24 cellular contexts compared by ENCODE assay signal in genomic region chr1:37714689-37715088, GRCh38. TPM values are rescaled to one million over a fixed set of nuclear protein-coding genes. Genes with fewer than 3 reads are reported as not detected.
DNase-seq lines count a peak whose midpoint lies in the region; ATAC-seq and TF ChIP-seq lines count a peak whose summit lies in the region.
"Had no signal": no experiment of that assay in that cellular context is flagged by ENCODE, and none has a peak within 500 bp of the region (broad histone marks: within the 10 kb centered on the region; RNA-seq: fewer than 3 reads in every experiment).

No MANE protein-coding gene starts in this region.

- no peak overlapping the region for H3K27ac ChIP-seq in Panc1 (ENCODE audit: low read length)
- H3K27ac ChIP-seq in psoas muscle = peak overlapping the region; percentile 36
- H3K27ac ChIP-seq in upper lobe of right lung = no peak overlapping the region
- H3K27ac ChIP-seq: A549; BLaER1 treated with 17β-estradiol and CSF1 and Interleukin-3, amounts not matched to agents 10 nM and 100 nM; GM23248 had no signal

- 30 to 56% (median 35%) methylated on average over 4 of the region's 4 CpGs for WGBS in psoas muscle, 3 donors

- H3K9me3 ChIP-seq in Panc1 (ENCODE audit: control insufficient read depth, insufficient read depth, low read depth, low read length) (no peaks in the 10 kb centered on the region), psoas muscle (no peaks in the 10 kb centered on the region), upper lobe of right lung (no peaks in the 10 kb centered on the region)
- H3K9me3 ChIP-seq: A549; BE2C; BLaER1 treated with 17β-estradiol and CSF1 and Interleukin-3, amounts not matched to agents 10 nM and 100 nM had no signal

- BruUV-seq in Panc1 (replicated peaks; lab: Mats Ljungman, UMichigan) = no TSS peak

- in situ Hi-C loops in Panc1 (cut with HindIII; ENCODE audit: low pct_unique_long_range_greater_than_20kb, low sequenced_read_pairs) = no loop called here

- DNase-seq in Panc1 (ENCODE audit: low read depth, low spot score) (no peak), memory B cell (ENCODE audit: low spot score in 2 of 2) (no peak), psoas muscle (peak in 1 of 2 donors; percentile 75), upper lobe of right lung (peak; percentile 18), nephron progenitor cell (no peak), amniotic stem cell (lab: John Stamatoyannopoulos, UW) (no peak), NAMALWA (ENCODE audit: low spot score) (no peak)
- DNase-seq: 8988T; ACHN; AML-193; BE2C; CD4-positive, alpha-beta T cell; CD8-positive, alpha-beta memory T cell; DMS 273 treated with DMSO at 0.1 percent for 48 hours; DMS79; EL; GDM1; GM23248; H7; HCEC 1CT had no signal

- CTCF ChIA-PET in Panc1 (lab: Charles Lee) = no interaction called here

- no peak overlapping the region for H3K4me3 ChIP-seq in Panc1 (ENCODE audit: low read depth in 2 of 2, low read length in 2 of 2)
- no peak overlapping the region for H3K4me3 ChIP-seq in psoas muscle
- no peak overlapping the region for H3K4me3 ChIP-seq in upper lobe of right lung
- H3K4me3 ChIP-seq: A549; BLaER1 treated with 17β-estradiol and CSF1 and Interleukin-3, amounts not matched to agents 10 nM and 100 nM; GM12878; GM23248 had no signal

- H3K4me3 Mint-ChIP-seq in memory B cell (no peak overlapping the region), nephron progenitor cell (no peak overlapping the region)
- H3K4me3 Mint-ChIP-seq: CD4-positive, alpha-beta T cell; CD8-positive, alpha-beta memory T cell had no signal

- 0 out of 2 replicates have a peak, but pooled peaks have one; percentile 37 for ATAC-seq in Panc1
- ATAC-seq in memory B cell (ENCODE audit: low read depth) = no peak
- peak; percentile 76 to 99 (median 94) for ATAC-seq in psoas muscle
- ATAC-seq in upper lobe of right lung = no peak
- ATAC-seq: GM12878 had no signal

- H3K4me1 Mint-ChIP-seq in memory B cell (no peaks in the 10 kb centered on the region), nephron progenitor cell (no peaks in the 10 kb centered on the region)
- H3K4me1 Mint-ChIP-seq: CD14-positive monocyte; CD8-positive, alpha-beta memory T cell had no signal

- H3K4me1 ChIP-seq in Panc1 (ENCODE audit: control insufficient read depth, insufficient read depth, low read length) = no peaks in the 10 kb centered on the region
- no peaks in the 10 kb centered on the region for H3K4me1 ChIP-seq in psoas muscle
- H3K4me1 ChIP-seq in upper lobe of right lung = no peaks in the 10 kb centered on the region
- H3K4me1 ChIP-seq: A549, BE2C had no signal

- H3K27me3 Mint-ChIP-seq in memory B cell (peaks cover 2% of the 10 kb centered on the region), nephron progenitor cell (ENCODE audit: low read depth, poor library complexity) (peaks cover 13% of the 10 kb centered on the region)
- H3K27me3 Mint-ChIP-seq: CD4-positive, alpha-beta T cell had no signal

- H3K36me3 ChIP-seq in Panc1 (ENCODE audit: control insufficient read depth, insufficient read depth, low read length) (0 out of 2 replicates have a peak, but pooled peaks cover 3% of the 10 kb centered on the region), psoas muscle (ENCODE audit: insufficient read depth in 1 of 2, low read depth in 1 of 2) (no peaks in the 10 kb centered on the region), upper lobe of right lung (no peaks in the 10 kb centered on the region)

- no peaks in the 10 kb centered on the region for H3K9me3 Mint-ChIP-seq in memory B cell
- no peaks in the 10 kb centered on the region for H3K9me3 Mint-ChIP-seq in nephron progenitor cell
- H3K9me3 Mint-ChIP-seq: CD14-positive monocyte; CD4-positive, alpha-beta T cell; CD8-positive, alpha-beta memory T cell had no signal

- no peak for TF ChIP-seq CTCF in Panc1 (IDR thresholded peaks at IDR 0.05)
- no peak for TF ChIP-seq CTCF in psoas muscle (IDR thresholded peaks at IDR 0.05)
- TF ChIP-seq CTCF in upper lobe of right lung (IDR thresholded peaks at IDR 0.05) = no peak
- no peak for TF ChIP-seq CTCF in nephron progenitor cell (IDR thresholded peaks at IDR 0.05)

- H3K27me3 ChIP-seq in Panc1 (ENCODE audit: control insufficient read depth, insufficient read depth, low read length) (no peaks in the 10 kb centered on the region), psoas muscle (ENCODE audit: insufficient read depth in 3 of 3, low read length in 2 of 3) (peaks cover 0 to 2% (median 0%) of the 10 kb centered on the region in 3 donors), upper lobe of right lung (no peaks in the 10 kb centered on the region)
- H3K27me3 ChIP-seq: BE2C; BLaER1 treated with 17β-estradiol and CSF1 and Interleukin-3, amounts not matched to agents 10 nM and 100 nM had no signal

- H3K27ac Mint-ChIP-seq in memory B cell (peak overlapping the region; percentile 12), nephron progenitor cell (no peak overlapping the region)
- H3K27ac Mint-ChIP-seq: CD14-positive monocyte; CD4-positive, alpha-beta T cell had no signal

- H3K36me3 Mint-ChIP-seq in memory B cell (no peaks in the 10 kb centered on the region), nephron progenitor cell (ENCODE audit: low read depth) (peaks cover under 1% of the 10 kb centered on the region)
- H3K36me3 Mint-ChIP-seq: CD8-positive, alpha-beta memory T cell had no signal

- intact Hi-C loops in Panc1 (cut with micrococcal nuclease; ENCODE audit: unreplicated experiment) = no loop called here
- intact Hi-C loops in psoas muscle (cut with DNase I) = no loop called here
- intact Hi-C loops in upper lobe of right lung (cut with DNase I) = no loop called here

- POLR2A ChIA-PET in Panc1 (lab: Charles Lee) = no interaction called here

RNA-seq across cellular contexts. Expression of gene CDCA8, which starts 22.4 kb away (rescaled TPM):
- 56.5 TPM for total RNA-seq in Panc1 (2021; ENCODE audit: unreplicated experiment)
- polyA plus RNA-seq in Panc1 (2012; ENCODE audit: insufficient read length) = 30.1 TPM
- under 1 TPM; 0.10 to 0.67 (median 0.14) TPM for total RNA-seq in psoas muscle
- polyA plus RNA-seq in psoas muscle = under 1 TPM; 0.23 to 0.78 (median 0.66) TPM
- 0.78 TPM for total RNA-seq in upper lobe of right lung

RNA-seq across cellular contexts. Expression of gene EPHA10, which starts 50.2 kb away (rescaled TPM):
- total RNA-seq in Panc1 (2021; ENCODE audit: unreplicated experiment) = 2.8 TPM
- polyA plus RNA-seq in Panc1 (2012; ENCODE audit: insufficient read length) = 2.3 TPM
- not detected for total RNA-seq in psoas muscle
- polyA plus RNA-seq in psoas muscle = under 1 TPM in 1 of 3 donors, not detected in 2; 0.05 TPM
- 1.4 TPM for total RNA-seq in upper lobe of right lung
- total RNA-seq: CD4-positive, alpha-beta T cell; GM12878; GM23248 had no signal
- polyA plus RNA-seq: CD14-positive monocyte; CD8-positive, alpha-beta memory T cell; GM23248 had no signal

Comparison
In these comparisons a context has a peak if more than half of its experiments do, and no peak if none do; other contexts are left out.
1. ATAC-seq: peak in Panc1 (single experiment) and psoas muscle (4 of 4); none in memory B cell (single experiment) and upper lobe of right lung (single experiment).
2. RNA of gene CDCA8, which starts 22.4 kb away (total RNA-seq): 56.5 TPM in Panc1 (single experiment); 0.78 TPM in upper lobe of right lung (single experiment) and 0.10 to 0.67 TPM in psoas muscle; every median in the first group is over 10 times any median in the second.